31 cellular contexts compared by ENCODE assay signal in genomic region chr15:52106641-52107040, GRCh38. TPM values are rescaled to one million over a fixed set of nuclear protein-coding genes. Genes with fewer than 3 reads are reported as not detected.
"Had no signal": no experiment of that assay in that cellular context is flagged by ENCODE, and none has a peak within 500 bp of the region (broad histone marks: within the 10 kb centered on the region; RNA-seq: fewer than 3 reads in every experiment).

No MANE protein-coding gene starts in this region.

- DNase-seq: activated B cell treated with CpG ODN at 0.5 μM for 24 hours; activated CD4-positive, alpha-beta T cell treated with anti-CD3 and anti-CD28 coated beads for 48 hours; activated CD4-positive, alpha-beta T cell treated with anti-CD3 and anti-CD28 coated beads, Interleukin-2, amount 50 U/mL, for 1 hour; activated CD4-positive, alpha-beta T cell treated with anti-CD3 and anti-CD28 coated beads, Interleukin-2, amount 50 U/mL, for 48 hours; activated CD8-positive, alpha-beta memory T cell treated with anti-CD3 and anti-CD28 coated beads for 24 hours; activated CD8-positive, alpha-beta T cell treated with anti-CD3 and anti-CD28 coated beads for 36 hours; activated effector memory CD4-positive, alpha-beta T cell treated with anti-CD3 and anti-CD28 coated beads, Interleukin-2, amount 50 U/mL, for 16 hours; activated naive CD4-positive, alpha-beta T cell treated with anti-CD3 and anti-CD28 coated beads for 36 hours; activated naive CD8-positive, alpha-beta T cell treated with anti-CD3 and anti-CD28 coated beads for 36 hours; activated naive CD8-positive, alpha-beta T cell treated with anti-CD3 and anti-CD28 coated beads, Interleukin-2, amount 50 U/mL, for 24 hours; activated T-cell treated with anti-CD3 and anti-CD28 coated beads, Interleukin-2, amount 50 U/mL, for 1 hour; activated T-cell treated with anti-CD3 and anti-CD28 coated beads, Interleukin-2, amount 50 U/mL, for 48 hours; adrenal gland; amygdala; aorta; body of pancreas; caudate nucleus; cortex of kidney; dermis blood vessel endothelial cell; effector CD8-positive, alpha-beta T cell; foreskin fibroblast; head of caudate nucleus; T-cell; T1000; WERI-Rb-1 had no signal

- H3K4me1 Mint-ChIP-seq: activated naive CD4-positive, alpha-beta T cell treated with anti-CD3 and anti-CD28 coated beads, Interleukin-2, amount 50 U/mL, for 24 hours; activated naive CD8-positive, alpha-beta T cell treated with anti-CD3 and anti-CD28 coated beads for 36 hours had no signal

- H3K9me3 ChIP-seq: adrenal gland, body of pancreas had no signal

- H3K36me3 Mint-ChIP-seq: activated naive CD8-positive, alpha-beta T cell treated with anti-CD3 and anti-CD28 coated beads for 36 hours; T-cell had no signal

- H3K36me3 ChIP-seq: adrenal gland, WERI-Rb-1 had no signal

- H3K27ac Mint-ChIP-seq: activated B cell treated with CpG ODN at 0.5 μM for 24 hours; activated CD8-positive, alpha-beta T cell treated with anti-CD3 and anti-CD28 coated beads for 36 hours; activated naive CD4-positive, alpha-beta T cell treated with anti-CD3 and anti-CD28 coated beads for 36 hours; activated naive CD4-positive, alpha-beta T cell treated with anti-CD3 and anti-CD28 coated beads, Interleukin-2, amount 50 U/mL, for 24 hours; activated naive CD8-positive, alpha-beta T cell treated with anti-CD3 and anti-CD28 coated beads for 36 hours; activated naive CD8-positive, alpha-beta T cell treated with anti-CD3 and anti-CD28 coated beads, Interleukin-2, amount 50 U/mL, for 24 hours; activated T-helper 1 cell treated with anti-CD3 and anti-CD28 coated beads, Interleukin-12 subunit alpha, Interleukin-12 subunit beta, Interleukin-2, Interleukin-4 antibody, amounts not matched to agents 30 ng/mL and 10 ng/mL and 1 ng/mL, durations not matched to agents 14 hours and 24 hours and 36 hours; activated T-helper 2 cell treated with anti-CD3 and anti-CD28 coated beads, Interferon-gamma antibody, Interleukin-2, Interleukin-4, amounts not matched to agents 10 μg/mL and 5 μg/mL and 100 μg/mL, durations not matched to agents 14 hours and 24 hours and 36 hours; T-cell; T-helper 1 cell treated with Interleukin-12 subunit alpha and Interleukin-12 subunit beta and Interleukin-4 antibody, amounts not matched to agents 30 μg/mL and 1 μg/mL, for 36 hours; T-helper 2 cell treated with Interferon-gamma antibody and Interleukin-4, amounts not matched to agents 5 μg/mL and 100 μg/mL, for 36 hours had no signal

- H3K4me3 Mint-ChIP-seq: activated B cell treated with CpG ODN at 0.5 μM for 24 hours; activated CD8-positive, alpha-beta T cell treated with anti-CD3 and anti-CD28 coated beads for 36 hours; activated naive CD4-positive, alpha-beta T cell treated with anti-CD3 and anti-CD28 coated beads for 36 hours; activated naive CD4-positive, alpha-beta T cell treated with anti-CD3 and anti-CD28 coated beads, Interleukin-2, amount 50 U/mL, for 24 hours; activated naive CD8-positive, alpha-beta T cell treated with anti-CD3 and anti-CD28 coated beads for 36 hours; activated naive CD8-positive, alpha-beta T cell treated with anti-CD3 and anti-CD28 coated beads, Interleukin-2, amount 50 U/mL, for 24 hours; activated T-helper 1 cell treated with anti-CD3 and anti-CD28 coated beads, Interleukin-12 subunit alpha, Interleukin-12 subunit beta, Interleukin-2, Interleukin-4 antibody, amounts not matched to agents 30 ng/mL and 10 ng/mL and 1 ng/mL, durations not matched to agents 14 hours and 24 hours and 36 hours; T-cell; T-helper 1 cell treated with Interleukin-12 subunit alpha and Interleukin-12 subunit beta and Interleukin-4 antibody, amounts not matched to agents 30 μg/mL and 1 μg/mL, for 36 hours; T-helper 2 cell treated with Interferon-gamma antibody and Interleukin-4, amounts not matched to agents 5 μg/mL and 100 μg/mL, for 36 hours had no signal

- H3K4me3 ChIP-seq: adrenal gland, body of pancreas had no signal

- H3K27me3 ChIP-seq: adrenal gland, body of pancreas had no signal

- H3K9me3 Mint-ChIP-seq: activated B cell treated with CpG ODN at 0.5 μM for 24 hours; activated CD8-positive, alpha-beta T cell treated with anti-CD3 and anti-CD28 coated beads for 36 hours; activated naive CD4-positive, alpha-beta T cell treated with anti-CD3 and anti-CD28 coated beads for 36 hours; activated naive CD4-positive, alpha-beta T cell treated with anti-CD3 and anti-CD28 coated beads, Interleukin-2, amount 50 U/mL, for 24 hours; activated naive CD8-positive, alpha-beta T cell treated with anti-CD3 and anti-CD28 coated beads for 36 hours; activated naive CD8-positive, alpha-beta T cell treated with anti-CD3 and anti-CD28 coated beads, Interleukin-2, amount 50 U/mL, for 24 hours; activated T-helper 1 cell treated with anti-CD3 and anti-CD28 coated beads, Interleukin-12 subunit alpha, Interleukin-12 subunit beta, Interleukin-2, Interleukin-4 antibody, amounts not matched to agents 30 ng/mL and 10 ng/mL and 1 ng/mL, durations not matched to agents 14 hours and 24 hours and 36 hours; activated T-helper 2 cell treated with anti-CD3 and anti-CD28 coated beads, Interferon-gamma antibody, Interleukin-2, Interleukin-4, amounts not matched to agents 10 μg/mL and 5 μg/mL and 100 μg/mL, durations not matched to agents 14 hours and 24 hours and 36 hours; T-cell; T-helper 1 cell treated with Interleukin-12 subunit alpha and Interleukin-12 subunit beta and Interleukin-4 antibody, amounts not matched to agents 30 μg/mL and 1 μg/mL, for 36 hours; T-helper 2 cell treated with Interferon-gamma antibody and Interleukin-4, amounts not matched to agents 5 μg/mL and 100 μg/mL, for 36 hours had no signal

- H3K27ac ChIP-seq: adrenal gland, body of pancreas, WERI-Rb-1 had no signal

RNA-seq across cellular contexts. Expression of gene BCL2L10, which starts 5.9 kb away (rescaled TPM):
- total RNA-seq: activated CD8-positive, alpha-beta T cell treated with anti-CD3 and anti-CD28 coated beads for 36 hours; activated naive CD4-positive, alpha-beta T cell treated with anti-CD3 and anti-CD28 coated beads for 36 hours; activated naive CD8-positive, alpha-beta T cell treated with anti-CD3 and anti-CD28 coated beads for 36 hours; activated T-helper 1 cell treated with anti-CD3 and anti-CD28 coated beads, Interleukin-12 subunit alpha, Interleukin-12 subunit beta, Interleukin-2, Interleukin-4 antibody, amounts not matched to agents 30 ng/mL and 10 ng/mL and 1 ng/mL, durations not matched to agents 14 hours and 24 hours and 36 hours; activated T-helper 2 cell treated with anti-CD3 and anti-CD28 coated beads, Interferon-gamma antibody, Interleukin-2, Interleukin-4, amounts not matched to agents 10 μg/mL and 5 μg/mL and 100 μg/mL, durations not matched to agents 14 hours and 24 hours and 36 hours; aorta; chondrocyte had no signal
- polyA plus RNA-seq: aorta had no signal
